1 cellular context compared by ENCODE assay signal in genomic region chr5:177294632-177295031, GRCh38.
TF ChIP-seq lines count a peak whose summit lies in the region.

No MANE protein-coding gene starts in this region.

TF ChIP-seq in IMR-90, 13 proteins besides CTCF, POLR2A, EP300 and RAD21:
- TF ChIP-seq RFX5 (IDR thresholded peaks at IDR 0.05; ENCODE audit: low read depth, low read length) (no peak), CHD1 (IDR thresholded peaks at IDR 0.05; ENCODE audit: low read depth, low read length) (no peak), FOS (IDR thresholded peaks at IDR 0.05; ENCODE audit: low read depth, low read length) (no peak), USF2 (IDR thresholded peaks at IDR 0.05; ENCODE audit: low read depth, low read length) (no peak), MAFK (IDR thresholded peaks at IDR 0.05; ENCODE audit: low read depth, low read length) (no peak), BHLHE40 (IDR thresholded peaks at IDR 0.05; ENCODE audit: low read depth, low read length) (no peak), ELK1 (IDR thresholded peaks at IDR 0.05; ENCODE audit: borderline replicate concordance, low read depth, low read length) (no peak), MXI1 (IDR thresholded peaks at IDR 0.05; ENCODE audit: borderline replicate concordance, low read depth, low read length) (no peak), SMC3 (IDR thresholded peaks at IDR 0.05; ENCODE audit: low read depth, low read length) (no peak), CEBPB (IDR thresholded peaks at IDR 0.05; ENCODE audit: low read depth, low read length) (no peak), RCOR1 (IDR thresholded peaks at IDR 0.05; ENCODE audit: insufficient replicate concordance, low read length) (no peak), NFE2L2 (IDR thresholded peaks at IDR 0.05; ENCODE audit: low read depth, low read length) (no peak), MAZ (IDR thresholded peaks at IDR 0.05; ENCODE audit: borderline replicate concordance, low read depth, low read length) (no peak)
